ENCODE assay signal across 10 cellular contexts in genomic region chr6:156775717-156776116, GRCh38. TPM values are rescaled to one million over a fixed set of nuclear protein-coding genes. Genes with fewer than 3 reads are reported as not detected.
DNase-seq lines count a peak whose midpoint lies in the region; ATAC-seq, FAIRE-seq and TF ChIP-seq lines count a peak whose summit lies in the region.
"Had no signal": no experiment of that assay in that cellular context is flagged by ENCODE, and none has a peak within 500 bp of the region (broad histone marks: within the 10 kb centered on the region; RNA-seq: fewer than 3 reads in every experiment).

No MANE protein-coding gene starts in this region.

- ATAC-seq in A549, result no peak
- no peak for ATAC-seq in HG03095 (IDR thresholded peaks at IDR 0.05; ENCODE audit: unreplicated experiment)
- no peak for ATAC-seq in GM21825 (IDR thresholded peaks at IDR 0.05; ENCODE audit: unreplicated experiment)
- no peak for ATAC-seq in HG02938 (IDR thresholded peaks at IDR 0.05; ENCODE audit: unreplicated experiment)

- TF ChIP-seq RAD21 in A549 (conservative IDR thresholded peaks at IDR 0.05 in 1 of 2, IDR thresholded peaks at IDR 0.05 in 1 of 2), result no peak

- H3K27ac Mint-ChIP-seq in HFFc6 (peak overlapping the region; percentile 26; the same call in 1 of the 2 replicates), nephron (peak overlapping the region; percentile 100)

- no peaks in the 10 kb centered on the region for H3K9me3 ChIP-seq in A549

- CTCF ChIA-PET in A549 (lab: Yijun Ruan, JAX), result interaction anchor here (0.7 to 0.8 kb wide), 2 partner anchors 10 to 13 kb away, joined by 3 read pairs; no protein-coding TSS in a partner anchor

- H3K4me3 ChIP-seq in A549 (no peak overlapping the region; the same call in 2 of the 3 replicates), cardiac fibroblast (replicated peaks in 1 of 2; ENCODE audit: low read depth in 2 of 2, low read length in 2 of 2) (no peak overlapping the region)

- no peak for DNase-seq in A549 (ENCODE audit: low read depth in 1 of 2, low spot score in 1 of 2)
- DNase-seq in HFFc6, result no peak
- peak; percentile 21 to 27 for DNase-seq in cardiac fibroblast (ENCODE audit: low read depth in 2 of 2)
- DNase-seq in NCI-H2227 (lab: John Stamatoyannopoulos, UW; ENCODE audit: unreplicated experiment), result no peak
- DNase-seq: activated CD4-positive, alpha-beta T cell treated with anti-CD3 and anti-CD28 coated beads for 48 hours had no signal

- FAIRE-seq in A549 (lab: Jason Lieb, UNC), result no peak

- H3K4me1 ChIP-seq in A549, result peaks cover 22% of the 10 kb centered on the region
- H3K4me1 ChIP-seq: parathyroid adenoma had no signal

- H3K27ac ChIP-seq in A549, result peak overlapping the region in 1 of 2 experiments; percentile 52; a peak in 3 of 6 replicates

- H3K4me2 ChIP-seq in A549, result peak overlapping the region; percentile 89

- H3K36me3 Mint-ChIP-seq in HFFc6 (ENCODE audit: low read depth) (no peaks in the 10 kb centered on the region), nephron (ENCODE audit: low read depth) (no peaks in the 10 kb centered on the region)

- peak overlapping the region; percentile 92 for H3K4me3 Mint-ChIP-seq in HFFc6
- H3K4me3 Mint-ChIP-seq in nephron, result peak overlapping the region; percentile 51 to 75 (median 66)

- H3K4me1 Mint-ChIP-seq in HFFc6 (ENCODE audit: low read depth) (peaks cover 35% of the 10 kb centered on the region), nephron (peaks cover 43% of the 10 kb centered on the region)

- peaks cover 2% of the 10 kb centered on the region; the same call in 1 of the 2 replicates for H3K27me3 Mint-ChIP-seq in HFFc6 (ENCODE audit: insufficient read depth)
- H3K27me3 Mint-ChIP-seq in nephron (ENCODE audit: low read depth), result peaks cover 5% of the 10 kb centered on the region

- H3K9me3 Mint-ChIP-seq in HFFc6 (no peaks in the 10 kb centered on the region), nephron (no peaks in the 10 kb centered on the region)

- POLR2A ChIA-PET in A549 (lab: Yijun Ruan, JAX), result interaction anchor here (1.8 to 2.5 kb wide), 2 partner anchors 56 to 89 kb away, joined by 16 to 17 read pairs; no protein-coding TSS in a partner anchor

- TF ChIP-seq EP300 in A549 (IDR thresholded peaks at IDR 0.05), result no peak

- WGBS in A549 (ENCODE audit: missing lambda C conversion rate), result 39% methylated on average over 5 of the region's 5 CpGs

- no peak for TF ChIP-seq POLR2A in A549 (IDR thresholded peaks at IDR 0.05; ENCODE audit: low read length)

- TF ChIP-seq CTCF in A549 (IDR thresholded peaks at IDR 0.05) (no peak), HFFc6 (IDR thresholded peaks at IDR 0.05) (no peak), cardiac fibroblast (IDR thresholded peaks at IDR 0.05; ENCODE audit: low read depth, low read length) (no peak), nephron (IDR thresholded peaks at IDR 0.05; ENCODE audit: unreplicated experiment in 3 of 3) (no peak)

TF ChIP-seq in A549, 52 proteins besides CTCF, POLR2A, EP300 and RAD21:
- no peak for TF ChIP-seq FOSL2 (IDR thresholded peaks at IDR 0.05)
- no peak for TF ChIP-seq FOSL2 (CRISPR knock-in tag; IDR thresholded peaks at IDR 0.05)
- no peak for TF ChIP-seq SMC3 (IDR thresholded peaks at IDR 0.05)
- no peak for TF ChIP-seq REST (IDR thresholded peaks at IDR 0.05)
- no peak for TF ChIP-seq TP53 (CRISPR knock-in tag; IDR thresholded peaks at IDR 0.05)
- no peak for TF ChIP-seq ZSCAN20 (CRISPR knock-in tag; IDR thresholded peaks at IDR 0.05)
- no peak for TF ChIP-seq TFCP2L1 (CRISPR knock-in tag; IDR thresholded peaks at IDR 0.05)
- TF ChIP-seq PBX3 (IDR thresholded peaks at IDR 0.05), result no peak
- TF ChIP-seq JUNB (IDR thresholded peaks at IDR 0.05), result no peak
- TF ChIP-seq HOXB13 (CRISPR knock-in tag; IDR thresholded peaks at IDR 0.05; ENCODE audit: low read depth), result no peak
- TF ChIP-seq ZFP36 (IDR thresholded peaks at IDR 0.05; ENCODE audit: borderline replicate concordance, partially characterized antibody), result no peak
- no peak for TF ChIP-seq ZC3H11A (IDR thresholded peaks at IDR 0.05)

RNA-seq across cellular contexts. Expression of gene ARID1B, which starts 1.5 kb away (rescaled TPM):
- polyA plus RNA-seq in A549 (2011; rRNA removed) (16.3 and 19.2 TPM in 2 replicates), A549 (2017; fragmentation: RNase III; extraction: RNeasy Plus Mini Kit Qiagen cat#74134 plus additional on column Dnase treatment) (13.5 to 14.3 TPM (median 14.1 TPM) in 3 replicates)
- 10.8 and 12.2 TPM in 2 replicates for polyA plus RNA-seq in A549 (2012; cell fraction: cytosol; rRNA removed)
- 15.1 and 20.0 TPM in 2 replicates for polyA plus RNA-seq in A549 (2012; cell fraction: nucleus; rRNA removed)
- polyA minus RNA-seq in A549 (2011; rRNA and poly(A)+ RNA removed), result 93.0 and 94.2 TPM in 2 replicates
- 10 to 100 TPM; 32.5 to 44.3 (median 36.5) TPM for total RNA-seq in HFFc6 (2021; fragmentation: NEBNext Ultra II Directional; extraction: Animal tissue kit (Norgen Biotek cat#: 25700))

Comparison
In these comparisons a context has a peak if more than half of its experiments do, and no peak if none do; other contexts are left out.
1. DNase-seq: peak in cardiac fibroblast (2 of 2); none in A549 (0 of 2), HFFc6 (single experiment) and NCI-H2227 (single experiment).